ENCODE assay signal across 8 cellular contexts in the genomic region with DNA sequence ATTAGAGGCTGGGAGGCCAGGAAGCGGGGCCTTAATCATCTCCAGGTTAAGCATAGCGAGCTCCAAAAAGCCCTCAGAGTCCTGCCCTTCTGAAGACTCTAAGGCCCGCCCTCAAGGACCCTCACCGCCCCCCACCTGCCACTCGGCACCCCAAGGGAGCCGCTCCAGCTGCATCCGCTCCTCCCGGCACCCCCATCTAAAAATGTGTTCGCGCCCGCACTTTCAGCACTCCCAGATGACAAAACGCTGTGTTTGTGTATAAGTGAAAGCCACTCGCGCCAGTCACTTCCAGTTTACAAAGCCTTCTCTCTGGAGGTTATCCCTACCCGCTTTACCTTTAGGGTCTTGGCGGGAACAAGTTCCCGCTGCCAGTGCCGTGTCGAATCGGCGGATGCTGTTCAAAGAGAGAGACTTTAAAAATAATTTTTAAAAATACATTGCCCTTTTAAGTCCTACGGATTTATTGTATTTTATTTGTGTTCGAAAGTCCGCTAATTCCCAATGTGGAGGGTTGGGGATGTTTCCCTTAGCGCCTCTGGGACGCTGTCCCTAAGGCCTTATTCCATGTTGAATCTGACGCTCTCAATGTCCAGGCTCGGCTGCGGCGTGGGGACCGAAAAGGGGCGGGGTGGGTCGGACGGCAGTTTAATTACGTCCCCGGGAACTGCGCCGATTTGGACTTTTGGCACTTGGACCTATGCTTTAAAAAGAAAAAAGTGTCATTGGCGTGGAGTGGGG. TPM values are rescaled to one million over a fixed set of nuclear protein-coding genes. Genes with fewer than 3 reads are reported as not detected.
DNase-seq lines count a peak whose midpoint lies in the region; ATAC-seq and TF ChIP-seq lines count a peak whose summit lies in the region.

A gene (minus strand): TSS at position 64 of the 738 bp plus-strand sequence. CDS start 900 bp downstream, outside the sequence.
A gene with protein sequence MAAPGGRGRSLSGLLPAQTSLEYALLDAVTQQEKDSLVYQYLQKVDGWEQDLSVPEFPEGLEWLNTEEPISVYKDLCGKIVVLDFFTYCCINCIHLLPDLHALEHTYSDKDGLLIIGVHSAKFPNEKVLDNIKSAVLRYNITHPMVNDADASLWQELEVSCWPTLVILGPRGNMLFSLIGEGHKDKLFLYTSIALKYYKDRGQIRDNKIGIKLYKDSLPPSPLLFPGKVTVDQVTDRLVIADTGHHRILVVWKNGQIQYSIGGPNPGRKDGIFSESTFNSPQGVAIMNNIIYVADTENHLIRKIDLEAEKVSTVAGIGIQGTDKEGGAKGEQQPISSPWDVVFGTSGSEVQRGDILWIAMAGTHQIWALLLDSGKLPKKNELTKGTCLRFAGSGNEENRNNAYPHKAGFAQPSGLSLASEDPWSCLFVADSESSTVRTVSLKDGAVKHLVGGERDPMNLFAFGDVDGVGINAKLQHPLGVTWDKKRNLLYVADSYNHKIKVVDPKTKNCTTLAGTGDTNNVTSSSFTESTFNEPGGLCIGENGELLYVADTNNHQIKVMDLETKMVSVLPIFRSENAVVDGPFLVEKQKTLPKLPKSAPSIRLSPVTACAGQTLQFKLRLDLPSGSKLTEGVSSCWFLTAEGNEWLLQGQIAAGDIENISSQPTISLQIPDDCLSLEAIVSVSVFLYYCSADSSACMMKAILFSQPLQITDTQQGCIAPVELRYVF (plus strand): TSS at position 643 of the 738 bp plus-strand sequence. CDS start 212 bp downstream, outside the sequence.

- peak; percentile 51 to 79 (median 59) for DNase-seq in CD4-positive, CD25-positive, alpha-beta regulatory T cell
- peak; percentile 68 for DNase-seq in HT1080 (ENCODE audit: low read depth)
- DNase-seq in activated T-cell treated with anti-CD3 and anti-CD28 coated beads for 24 hours (ENCODE audit: low read depth) = peak; percentile 52
- DNase-seq in epithelial cell of esophagus (ENCODE audit: low read depth) = peak; percentile 79
- DNase-seq in mucosa of descending colon = peak; percentile 85 to 86 (median 86)
- peak; percentile 31 to 46 for DNase-seq in stimulated activated CD8-positive, alpha-beta memory T cell treated with anti-CD3 and anti-CD28 coated beads, Interleukin-4, amount 100 ng/mL, for 1 hour (ENCODE audit: low read depth in 2 of 2, low spot score in 1 of 2)

- peaks cover 6% of the 10 kb centered on the region for H3K36me3 Mint-ChIP-seq in CD4-positive, CD25-positive, alpha-beta regulatory T cell

- H3K27me3 Mint-ChIP-seq in CD4-positive, CD25-positive, alpha-beta regulatory T cell = no peaks in the 10 kb centered on the region

- H4K20me1 ChIP-seq in OCI-LY3 (ENCODE audit: insufficient read depth, low read length) = peaks cover 6% of the 10 kb centered on the region; the same call in 1 of the 2 replicates

- ATAC-seq in CD4-positive, CD25-positive, alpha-beta regulatory T cell (ENCODE audit: low read depth in 2 of 2) = peak; percentile 43 to 52
- ATAC-seq in GM19463 (IDR thresholded peaks at IDR 0.05; ENCODE audit: unreplicated experiment) = peak; percentile 40
- peak; percentile 88 for ATAC-seq in mucosa of descending colon

- no peaks in the 10 kb centered on the region for H3K27me3 ChIP-seq in CD4-positive, CD25-positive, alpha-beta regulatory T cell (ENCODE audit: control insufficient read depth, insufficient read depth, low read length)
- H3K27me3 ChIP-seq in OCI-LY3 (ENCODE audit: low read depth, low read length) = no peaks in the 10 kb centered on the region

- H3K4me3 ChIP-seq in CD4-positive, CD25-positive, alpha-beta regulatory T cell (ENCODE audit: low read depth, low read length) = peak within 1 kb of the TSS; percentile 95
- peak within 1 kb of the TSS; percentile 93 for H3K4me3 ChIP-seq in OCI-LY3 (ENCODE audit: low read length)
- peak within 1 kb of the TSS; percentile 79 for H3K4me3 ChIP-seq in epithelial cell of esophagus (ENCODE audit: low read length)
- peak within 1 kb of the TSS; percentile 90 for H3K4me3 ChIP-seq in mucosa of descending colon

- peaks cover 43% of the 10 kb centered on the region for H3K79me2 ChIP-seq in OCI-LY3 (ENCODE audit: low read length)

- no peaks in the 10 kb centered on the region for H3K9me3 Mint-ChIP-seq in CD4-positive, CD25-positive, alpha-beta regulatory T cell

- peak within 1 kb of the TSS; percentile 75 for H3K27ac ChIP-seq in CD4-positive, CD25-positive, alpha-beta regulatory T cell (ENCODE audit: insufficient read depth, low read length, poor library complexity, severe bottlenecking)
- peak within 1 kb of the TSS; percentile 74 for H3K27ac ChIP-seq in OCI-LY3 (ENCODE audit: low read length)

- H3K4me1 Mint-ChIP-seq in CD4-positive, CD25-positive, alpha-beta regulatory T cell = peaks cover 33 to 75% (median 49%) of the 10 kb centered on the region in 4 donors

- H2AFZ ChIP-seq in OCI-LY3 (ENCODE audit: low read depth, low read length) = peak within 1 kb of the TSS; percentile 88

- H3K27ac Mint-ChIP-seq in CD4-positive, CD25-positive, alpha-beta regulatory T cell = peak within 1 kb of the TSS; percentile 99 to 100 (median 99)

- H3K4me1 ChIP-seq in CD4-positive, CD25-positive, alpha-beta regulatory T cell (ENCODE audit: control insufficient read depth, insufficient read depth, low read length, poor library complexity, severe bottlenecking) = peaks cover 54% of the 10 kb centered on the region
- H3K4me1 ChIP-seq in OCI-LY3 (ENCODE audit: low read length) (peaks cover 58% of the 10 kb centered on the region), mucosa of descending colon (ENCODE audit: low read depth) (peaks cover 19% of the 10 kb centered on the region)

- intact Hi-C loops in mucosa of descending colon (cut with DNase I, micrococcal nuclease) = no loop called here

- H3K9ac ChIP-seq in OCI-LY3 (ENCODE audit: low read length) = peak within 1 kb of the TSS; percentile 91

- no peak for TF ChIP-seq CTCF in OCI-LY3 (IDR thresholded peaks at IDR 0.05; ENCODE audit: low read depth, low read length)
- no peak for TF ChIP-seq CTCF in epithelial cell of esophagus (IDR thresholded peaks at IDR 0.05; ENCODE audit: insufficient read depth, low read depth, low read length, missing control alignments)
- no peak for TF ChIP-seq CTCF in mucosa of descending colon (IDR thresholded peaks at IDR 0.05)

- H3K36me3 ChIP-seq in CD4-positive, CD25-positive, alpha-beta regulatory T cell (ENCODE audit: control insufficient read depth, insufficient read depth, low read length) = peaks cover 7% of the 10 kb centered on the region
- H3K36me3 ChIP-seq in OCI-LY3 (replicated peaks; ENCODE audit: low read depth, low read length) (peaks cover 6% of the 10 kb centered on the region), mucosa of descending colon (ENCODE audit: low read depth) (no peaks in the 10 kb centered on the region)

- H3K9me3 ChIP-seq in CD4-positive, CD25-positive, alpha-beta regulatory T cell (ENCODE audit: control insufficient read depth in 2 of 2, low read length in 2 of 2) = no peaks in the 10 kb centered on the region
- H3K9me3 ChIP-seq in OCI-LY3 (ENCODE audit: insufficient read depth, low read length) (no peaks in the 10 kb centered on the region), mucosa of descending colon (no peaks in the 10 kb centered on the region)

- H3K4me3 Mint-ChIP-seq in CD4-positive, CD25-positive, alpha-beta regulatory T cell = peak within 1 kb of the TSS; percentile 96 to 98 (median 97)

- peak within 1 kb of the TSS; percentile 94 for H3K4me2 ChIP-seq in OCI-LY3 (ENCODE audit: low read length)

RNA-seq across cellular contexts. Expression of the first gene that starts in this region (rescaled TPM):
- 4.4 TPM for total RNA-seq in CD4-positive, CD25-positive, alpha-beta regulatory T cell
- 1 to 10 TPM; 4.7 to 9.1 (median 6.6) TPM for polyA plus RNA-seq in CD4-positive, CD25-positive, alpha-beta regulatory T cell
- 10.8 and 11.5 TPM in 2 replicates for total RNA-seq in HT1080 (2014; rRNA removed; shearing (Covaris generic))
- 9.2 and 10.9 TPM in 2 replicates for polyA plus RNA-seq in HT1080 (2015; cell fraction: cytosol; rRNA removed)
- polyA plus RNA-seq in HT1080 (2015; cell fraction: nucleus; rRNA removed) = 10.8 and 12.5 TPM in 2 replicates
- 1 to 10 TPM; 4.7 to 6.5 (median 5.1) TPM for total RNA-seq in mucosa of descending colon

RNA-seq across cellular contexts. Expression of the second gene that starts in this region (rescaled TPM):
- 13.0 TPM for total RNA-seq in CD4-positive, CD25-positive, alpha-beta regulatory T cell
- polyA plus RNA-seq in CD4-positive, CD25-positive, alpha-beta regulatory T cell = 1 to 10 TPM; 3.9 to 8.0 (median 6.8) TPM
- 9.3 and 28.0 TPM in 2 replicates for total RNA-seq in HT1080 (2014; rRNA removed; shearing (Covaris generic))
- 7.5 and 11.0 TPM in 2 replicates for polyA plus RNA-seq in HT1080 (2015; cell fraction: cytosol; rRNA removed)
- polyA plus RNA-seq in HT1080 (2015; cell fraction: nucleus; rRNA removed) = 22.7 and 25.0 TPM in 2 replicates
- 10 to 100 TPM; 30.4 to 51.5 (median 31.0) TPM for total RNA-seq in mucosa of descending colon

Comparison
In these comparisons a context has a peak if more than half of its experiments do, and no peak if none do; other contexts are left out.
1. Peak in every context shown above with its lines: DNase-seq, ATAC-seq, H3K4me3 ChIP-seq and H3K27ac ChIP-seq.